ENCODE assay signal across 8 cellular contexts in the genomic region with DNA sequence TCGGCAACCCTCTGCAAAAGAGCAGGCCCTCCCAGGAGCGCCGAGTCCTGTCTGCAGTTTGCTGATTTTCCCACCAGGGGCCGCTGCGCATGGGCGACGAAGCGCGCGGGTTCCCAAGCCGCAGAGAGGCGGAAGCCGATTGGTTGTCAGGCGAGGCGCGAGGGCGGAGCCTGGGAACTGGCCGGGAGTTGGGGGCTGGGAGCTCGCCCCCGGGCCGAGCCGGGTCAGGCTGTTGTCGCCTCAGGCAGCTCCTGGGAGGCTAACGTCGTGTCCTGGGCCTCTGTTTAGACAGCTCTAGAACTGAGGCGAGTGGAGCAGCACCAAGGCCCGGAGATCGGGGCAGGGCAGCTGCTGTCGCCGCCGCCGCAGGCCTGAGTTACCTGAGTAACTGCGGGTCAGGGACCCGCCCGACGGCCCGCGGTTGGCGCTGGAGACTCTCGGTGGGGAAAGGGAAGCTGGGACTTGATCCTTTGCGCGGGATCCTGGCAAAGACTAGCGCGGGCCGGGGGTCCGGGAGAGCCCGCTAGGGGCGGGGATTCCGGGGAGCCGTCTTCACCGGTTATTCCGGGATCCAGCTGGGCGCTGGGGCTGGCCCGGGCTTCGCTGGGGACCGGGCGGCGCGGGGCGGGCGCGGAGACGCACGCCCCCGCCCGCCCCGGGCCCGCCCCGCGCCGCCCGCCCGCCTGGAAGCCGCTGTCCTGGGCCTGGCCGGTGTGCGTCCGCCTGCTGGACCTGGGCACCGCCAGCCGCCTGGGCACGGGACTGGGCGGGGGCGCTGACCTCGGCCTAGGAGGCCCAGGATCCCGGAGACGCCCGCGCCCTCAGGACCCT. TPM values are rescaled to one million over a fixed set of nuclear protein-coding genes. Genes with fewer than 3 reads are reported as not detected.
DNase-seq lines count a peak whose midpoint lies in the region; ATAC-seq and TF ChIP-seq lines count a peak whose summit lies in the region.

A gene (plus strand): TSS at position 688 of the 831 bp plus-strand sequence. CDS start 607 bp downstream, outside the sequence.

- H3K4me1 Mint-ChIP-seq in T-helper 17 cell, result peaks cover 50% of the 10 kb centered on the region

- intact Hi-C loops in vagina (cut with DNase I), result loop anchor here (10.0 kb wide), 1 partner anchor 90 kb away; no protein-coding TSS in a partner anchor

- DNase-seq in NCI-H146 treated with DMSO at 0.1 percent for 48 hours (lab: John Stamatoyannopoulos, UW; ENCODE audit: unreplicated experiment) (peak; percentile 82), T-helper 17 cell (peak; percentile 93 to 99 (median 96)), right atrium auricular region (ENCODE audit: low spot score) (peak; percentile 96), putamen (ENCODE audit: low spot score) (peak; percentile 92), vagina (ENCODE audit: extremely low spot score in 2 of 2) (peak in 1 of 2 donors; percentile 94)

- H3K36me3 ChIP-seq in right atrium auricular region (no peaks in the 10 kb centered on the region), vagina (no peaks in the 10 kb centered on the region)

- peak within 1 kb of the TSS; percentile 98 for H3K27ac Mint-ChIP-seq in T-helper 17 cell

- H3K36me3 Mint-ChIP-seq in T-helper 17 cell (ENCODE audit: low read depth), result no peaks in the 10 kb centered on the region

- H3K27me3 ChIP-seq in right atrium auricular region (no peaks in the 10 kb centered on the region), vagina (no peaks in the 10 kb centered on the region)

- peaks cover 0 to 49% of the 10 kb centered on the region in 2 donors for H3K4me1 ChIP-seq in right atrium auricular region
- peaks cover 57% of the 10 kb centered on the region for H3K4me1 ChIP-seq in vagina

- ATAC-seq in HG02884 (IDR thresholded peaks at IDR 0.05; ENCODE audit: unreplicated experiment), result peak; percentile 57
- ATAC-seq in T-helper 17 cell, result peak; percentile 81

- peak; percentile 52 for TF ChIP-seq POLR2A in GM15510 (IDR thresholded peaks at IDR 0.05; ENCODE audit: borderline replicate concordance, extremely low read depth, insufficient read length)
- peak in 1 of 2 donors; percentile 54 for TF ChIP-seq POLR2A in vagina (IDR thresholded peaks at IDR 0.05)

- no peaks in the 10 kb centered on the region for H3K27me3 Mint-ChIP-seq in T-helper 17 cell

- peak within 1 kb of the TSS; percentile 76 for H3K27ac ChIP-seq in angular gyrus (ENCODE audit: low read depth, low read length)
- H3K27ac ChIP-seq in right atrium auricular region, result peak within 1 kb of the TSS; percentile 97
- peak within 1 kb of the TSS; percentile 99 for H3K27ac ChIP-seq in vagina

- H3K4me3 ChIP-seq in right atrium auricular region (peak within 1 kb of the TSS; percentile 86 to 92), vagina (peak within 1 kb of the TSS; percentile 98 to 99)

- H3K4me3 Mint-ChIP-seq in T-helper 17 cell, result peak within 1 kb of the TSS; percentile 97

- TF ChIP-seq CTCF in right atrium auricular region (IDR thresholded peaks at IDR 0.05), result peak; percentile 98 to 99
- peak; percentile 93 to 99 (median 99) for TF ChIP-seq CTCF in vagina (IDR thresholded peaks at IDR 0.05)

- H3K9me3 ChIP-seq in T-helper 17 cell (ENCODE audit: control insufficient read depth, low read length, poor library complexity, severe bottlenecking) (no peaks in the 10 kb centered on the region), right atrium auricular region (no peaks in the 10 kb centered on the region), vagina (no peaks in the 10 kb centered on the region)

RNA-seq across cellular contexts. Expression of the gene that starts here (rescaled TPM):
- total RNA-seq in T-helper 17 cell (100 to 1,000 TPM; 115 to 125 TPM), right atrium auricular region (10 to 100 TPM; 15.4 to 16.6 TPM), vagina (68.8 TPM)
